8 cellular contexts compared by ENCODE assay signal in genomic region chr7:127674923-127675322, GRCh38. TPM values are rescaled to one million over a fixed set of nuclear protein-coding genes. Genes with fewer than 3 reads are reported as not detected.
"Had no signal": no experiment of that assay in that cellular context is flagged by ENCODE, and none has a peak within 500 bp of the region (broad histone marks: within the 10 kb centered on the region; RNA-seq: fewer than 3 reads in every experiment).

No MANE protein-coding gene starts in this region.

RNA-seq across cellular contexts. Expression of gene PAX4, which starts 57.0 kb away (rescaled TPM):
- total RNA-seq: M059J, NCI-H460, OCI-LY7, PC-9, Right ventricle myocardium inferior, RPMI7951, SJCRH30, SK-MEL-5 had no signal
